Comparison of ENCODE assay signal across 1 cellular context in genomic region chr3:187983484-187984124, GRCh38.
TF ChIP-seq lines count a peak whose summit lies in the region.

No MANE protein-coding gene starts in this region.

TF ChIP-seq in HepG2, 621 proteins besides CTCF, POLR2A, EP300 and RAD21 (continued from another document and continues in another):
- TF ChIP-seq PBX3 (CRISPR knock-in tag; IDR thresholded peaks at IDR 0.05; ENCODE audit: borderline replicate concordance) (no peak), SMYD3 (CRISPR knock-in tag; IDR thresholded peaks at IDR 0.05) (0 out of 2 replicates have a peak, but pooled peaks have one; percentile 41), RARA (CRISPR knock-in tag; IDR thresholded peaks at IDR 0.05) (peak; percentile 96), ZBTB25 (CRISPR knock-in tag; IDR thresholded peaks at IDR 0.05) (0 out of 2 replicates have a peak, but pooled peaks have one; percentile 16), ZKSCAN5 (CRISPR knock-in tag; IDR thresholded peaks at IDR 0.05) (no peak), HNF4A (CRISPR knock-in tag; IDR thresholded peaks at IDR 0.05) (peak; percentile 94), ZNF570 (CRISPR knock-in tag; IDR thresholded peaks at IDR 0.05; ENCODE audit: borderline replicate concordance) (no peak), GABPA (IDR thresholded peaks at IDR 0.05; ENCODE audit: low read depth, low read length) (no peak), GABPA (CRISPR knock-in tag; IDR thresholded peaks at IDR 0.05; ENCODE audit: low read depth) (peak; percentile 47), SMAD3 (CRISPR knock-in tag; IDR thresholded peaks at IDR 0.05) (no peak), ZNF235 (CRISPR knock-in tag; IDR thresholded peaks at IDR 0.05; ENCODE audit: borderline replicate concordance) (peak; percentile 85; the same call in 1 of the 2 replicates), CREM (IDR thresholded peaks at IDR 0.05) (peak; percentile 66; the same call in 1 of the 2 replicates), CREM (CRISPR knock-in tag; IDR thresholded peaks at IDR 0.05) (no peak), ZZZ3 (CRISPR knock-in tag; IDR thresholded peaks at IDR 0.05; ENCODE audit: borderline replicate concordance) (no peak), POLR2AphosphoS5 (IDR thresholded peaks at IDR 0.05; ENCODE audit: low read depth, low read length) (no peak), ZNF143 (CRISPR knock-in tag; IDR thresholded peaks at IDR 0.05) (no peak), EED (CRISPR knock-in tag; IDR thresholded peaks at IDR 0.05) (no peak), FOXA3 (CRISPR knock-in tag; IDR thresholded peaks at IDR 0.05) (peak; percentile 66), ZNF350 (CRISPR knock-in tag; IDR thresholded peaks at IDR 0.05; ENCODE audit: borderline replicate concordance, low read depth) (no peak; the same call in 1 of the 2 replicates), TCF7 (IDR thresholded peaks at IDR 0.05; ENCODE audit: low read depth) (no peak; the same call in 1 of the 2 replicates), HIC2 (CRISPR knock-in tag; IDR thresholded peaks at IDR 0.05; ENCODE audit: low read depth) (peak; percentile 73; the same call in 1 of the 2 replicates), MLX (CRISPR knock-in tag; IDR thresholded peaks at IDR 0.05) (peak; percentile 45; the same call in 1 of the 2 replicates), ZNF703 (CRISPR knock-in tag; IDR thresholded peaks at IDR 0.05; ENCODE audit: borderline replicate concordance) (0 out of 2 replicates have a peak, but pooled peaks have one; percentile 45), ZSCAN12 (CRISPR knock-in tag; IDR thresholded peaks at IDR 0.05) (0 out of 2 replicates have a peak, but pooled peaks have one; percentile 27), HDAC1 (CRISPR knock-in tag; IDR thresholded peaks at IDR 0.05) (peak; percentile 71), CAMTA2 (CRISPR knock-in tag; IDR thresholded peaks at IDR 0.05; ENCODE audit: borderline replicate concordance) (0 out of 2 replicates have a peak, but pooled peaks have one; percentile 29), HNRNPUL1 (IDR thresholded peaks at IDR 0.05; ENCODE audit: low read depth, low read length) (no peak), ZNF605 (CRISPR knock-in tag; IDR thresholded peaks at IDR 0.05) (peak; percentile 56; the same call in 1 of the 2 replicates), TBX3 (IDR thresholded peaks at IDR 0.05; ENCODE audit: borderline replicate concordance) (peak; percentile 67; the same call in 1 of the 2 replicates), ZNF746 (CRISPR knock-in tag; IDR thresholded peaks at IDR 0.05) (peak; percentile 53; the same call in 1 of the 2 replicates), HMGXB4 (CRISPR knock-in tag; IDR thresholded peaks at IDR 0.05; ENCODE audit: borderline replicate concordance in 1 of 2, low read depth in 1 of 2) (peak in 1 of 2 experiments; percentile 69; a peak in 1 of 4 replicates), IRX3 (CRISPR knock-in tag; IDR thresholded peaks at IDR 0.05; ENCODE audit: borderline replicate concordance, low read depth) (no peak), KDM2A (CRISPR knock-in tag; IDR thresholded peaks at IDR 0.05; ENCODE audit: borderline replicate concordance, low read depth) (no peak), CHD2 (IDR thresholded peaks at IDR 0.05; ENCODE audit: low read depth, low read length) (no peak), ZNF816 (CRISPR knock-in tag; IDR thresholded peaks at IDR 0.05; ENCODE audit: borderline replicate concordance) (0 out of 2 replicates have a peak, but pooled peaks have one; percentile 75), ZNF18 (CRISPR knock-in tag; IDR thresholded peaks at IDR 0.05; ENCODE audit: insufficient replicate concordance) (peak; percentile 88), ZNF724P (CRISPR knock-in tag; IDR thresholded peaks at IDR 0.05; ENCODE audit: borderline replicate concordance) (no peak; the same call in 1 of the 2 replicates), GATAD2A (CRISPR knock-in tag; IDR thresholded peaks at IDR 0.05) (peak; percentile 83), DMTF1 (CRISPR knock-in tag; IDR thresholded peaks at IDR 0.05) (0 out of 2 replicates have a peak, but pooled peaks have one; percentile 34), TCF7L2 (IDR thresholded peaks at IDR 0.05; ENCODE audit: low read depth, low read length) (no peak), KDM1A (CRISPR knock-in tag; IDR thresholded peaks at IDR 0.05) (0 out of 2 replicates have a peak, but pooled peaks have one; percentile 32), GMEB1 (CRISPR knock-in tag; IDR thresholded peaks at IDR 0.05; ENCODE audit: borderline replicate concordance) (peak; percentile 54; the same call in 1 of the 2 replicates), ZBTB10 (CRISPR knock-in tag; IDR thresholded peaks at IDR 0.05; ENCODE audit: borderline replicate concordance) (peak; percentile 70; the same call in 1 of the 2 replicates), RCOR2 (CRISPR knock-in tag; IDR thresholded peaks at IDR 0.05) (peak; percentile 90), TGIF2 (CRISPR knock-in tag; IDR thresholded peaks at IDR 0.05) (no peak), UBTF (CRISPR knock-in tag; IDR thresholded peaks at IDR 0.05) (peak; percentile 7; the same call in 1 of the 2 replicates), NFE2L2 (IDR thresholded peaks at IDR 0.05; ENCODE audit: low read length) (no peak)
